Comparison of ENCODE assay signal across 18 cellular contexts in the genomic region with DNA sequence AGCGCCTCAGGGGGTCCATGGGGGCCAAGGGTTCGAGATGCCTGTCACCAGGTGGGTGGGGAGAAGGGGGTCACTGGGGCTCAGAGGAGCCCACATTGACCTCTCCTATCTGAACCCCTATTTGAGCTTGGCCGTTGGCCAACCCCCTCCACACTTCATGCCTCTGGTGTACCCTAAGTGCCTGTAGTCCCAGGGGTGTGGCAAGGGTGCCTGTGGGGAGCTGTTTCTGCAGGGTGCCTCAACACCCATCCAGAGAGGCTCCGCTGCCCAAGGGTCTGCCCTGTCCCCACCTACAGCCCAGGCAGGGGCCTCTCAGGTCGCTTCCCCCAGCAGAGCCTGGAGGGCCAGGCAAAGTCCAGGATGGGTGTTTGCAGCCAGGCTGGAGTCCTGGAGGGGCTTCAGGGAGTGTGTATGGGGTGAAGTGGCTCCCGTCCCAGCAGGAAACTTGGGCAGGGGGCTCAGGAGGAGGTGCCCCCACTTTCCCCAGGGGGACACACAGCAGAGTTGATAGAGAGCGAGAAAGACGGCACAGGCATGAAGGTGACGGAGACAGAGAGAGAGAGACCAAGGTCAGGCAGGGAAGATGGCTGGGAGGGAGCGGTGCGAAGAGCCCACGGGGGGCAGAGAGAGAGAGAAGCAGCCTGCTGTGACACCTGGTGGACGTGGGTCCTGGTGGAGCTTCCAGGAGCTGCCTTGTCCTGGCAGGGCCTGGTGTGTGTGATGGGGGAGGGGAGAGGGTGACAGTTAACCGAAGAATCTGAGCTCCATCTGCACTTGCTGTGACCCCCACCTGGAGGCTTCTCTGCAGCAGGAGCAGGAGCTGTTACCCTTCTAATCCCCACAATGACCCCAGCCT. TPM values are rescaled to one million over a fixed set of nuclear protein-coding genes. Genes with fewer than 3 reads are reported as not detected.
DNase-seq lines count a peak whose midpoint lies in the region; ATAC-seq, FAIRE-seq and TF ChIP-seq lines count a peak whose summit lies in the region.
"Had no signal": no experiment of that assay in that cellular context is flagged by ENCODE, and none has a peak within 500 bp of the region (broad histone marks: within the 10 kb centered on the region; RNA-seq: fewer than 3 reads in every experiment).

A gene with protein sequence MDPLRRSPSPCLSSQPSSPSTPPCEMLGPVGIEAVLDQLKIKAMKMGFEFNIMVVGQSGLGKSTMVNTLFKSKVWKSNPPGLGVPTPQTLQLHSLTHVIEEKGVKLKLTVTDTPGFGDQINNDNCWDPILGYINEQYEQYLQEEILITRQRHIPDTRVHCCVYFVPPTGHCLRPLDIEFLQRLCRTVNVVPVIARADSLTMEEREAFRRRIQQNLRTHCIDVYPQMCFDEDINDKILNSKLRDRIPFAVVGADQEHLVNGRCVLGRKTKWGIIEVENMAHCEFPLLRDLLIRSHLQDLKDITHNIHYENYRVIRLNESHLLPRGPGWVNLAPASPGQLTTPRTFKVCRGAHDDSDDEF (minus strand): TSS at position 719 of the 856 bp plus-strand sequence. CDS start 700 bp downstream, at position 19.

- no TSS peak for BruUV-seq in HCT116 (replicated peaks; lab: Mats Ljungman, UMichigan)

- no peak for FAIRE-seq in pancreas (lab: Jason Lieb, UNC)
- FAIRE-seq: GM12891 had no signal

- no peak for TF ChIP-seq CTCF in HCT116 (IDR thresholded peaks at IDR 0.05 in 2 of 3, conservative IDR thresholded peaks at IDR 0.05 in 1 of 3; ENCODE audit: borderline replicate concordance in 1 of 3, insufficient read depth in 1 of 3, low read depth in 2 of 3, low read length in 2 of 3)
- TF ChIP-seq CTCF in WTC11 (IDR thresholded peaks at IDR 0.05): no peak
- TF ChIP-seq CTCF in pancreas (IDR thresholded peaks at IDR 0.05): no peak
- no peak for TF ChIP-seq CTCF in chondrocyte (IDR thresholded peaks at IDR 0.05)

- no peak for TF ChIP-seq POLR2A in HCT116 (IDR thresholded peaks at IDR 0.05; ENCODE audit: borderline replicate concordance, extremely low read depth, insufficient read depth, insufficient read length)

- H3K4me3 Mint-ChIP-seq in WTC11 (no peak within 1 kb of the TSS), chondrocyte (ENCODE audit: unreplicated experiment) (no peak within 1 kb of the TSS)
- H3K4me3 Mint-ChIP-seq: activated T-cell treated with anti-CD3 and anti-CD28 coated beads, Interleukin-2, amount 50 U/mL, for 4 hours had no signal

- H3K27me3 Mint-ChIP-seq in WTC11 (ENCODE audit: low read depth): no peaks in the 10 kb centered on the region; the same call in 1 of the 2 replicates
- H3K27me3 Mint-ChIP-seq in chondrocyte (ENCODE audit: low read depth): no peaks in the 10 kb centered on the region

- H3K27ac ChIP-seq in HCT116 (ENCODE audit: low read depth, low read length) (no peak within 1 kb of the TSS), pancreas (no peak within 1 kb of the TSS)
- H3K27ac ChIP-seq: SJCRH30 had no signal

- H3K27ac Mint-ChIP-seq in WTC11: no peak within 1 kb of the TSS; the same call in 1 of the 2 replicates
- no peak within 1 kb of the TSS for H3K27ac Mint-ChIP-seq in chondrocyte (ENCODE audit: unreplicated experiment)

- intact Hi-C loops in HCT116 (cut with micrococcal nuclease) (no loop called here), pancreas (cut with DNase I) (no loop called here)

- H3K9me3 ChIP-seq in HCT116 (ENCODE audit: control insufficient read depth in 1 of 2, insufficient read depth in 1 of 2, low read depth in 1 of 2, low read length in 2 of 2) (no peaks in the 10 kb centered on the region), pancreas (no peaks in the 10 kb centered on the region)
- H3K9me3 ChIP-seq: SJCRH30 had no signal

- CTCF ChIA-PET in HCT116 (lab: Charles Lee): no interaction called here
- CTCF ChIA-PET in WTC11 (lab: Charles Lee): interaction anchor here (0.9 to 1.3 kb wide), 5 partner anchors 12 to 105 kb away, joined by 3 to 6 read pairs (median 3); a partner anchor contains a TSS

- H3K4me1 ChIP-seq in HCT116 (ENCODE audit: control insufficient read depth in 1 of 2, insufficient read depth in 2 of 2, low read length in 2 of 2) (peaks cover 5 to 7% of the 10 kb centered on the region in 2 experiments), pancreas (peaks cover 3 to 8% (median 5%) of the 10 kb centered on the region in 3 donors)

- H3K36me3 ChIP-seq in HCT116 (ENCODE audit: control insufficient read depth in 1 of 2, insufficient read depth in 2 of 2, low read length in 2 of 2): no peaks in the 10 kb centered on the region
- no peaks in the 10 kb centered on the region for H3K36me3 ChIP-seq in pancreas
- H3K36me3 ChIP-seq: SJCRH30 had no signal

- peak; percentile 5 for DNase-seq in COLO668 (lab: John Stamatoyannopoulos, UW; ENCODE audit: unreplicated experiment)
- DNase-seq in HCT116 (ENCODE audit: low read depth, low spot score): no peak
- no peak for DNase-seq in WTC11 (ENCODE audit: low spot score)
- DNase-seq in pancreas: peak in 1 of 6 donors; percentile 69
- no peak for DNase-seq in chondrocyte (ENCODE audit: low spot score)
- DNase-seq in NCI-H2107 treated with DMSO at 0.1 percent for 48 hours (lab: John Stamatoyannopoulos, UW; ENCODE audit: unreplicated experiment): no peak
- DNase-seq in stimulated activated CD4-positive, alpha-beta T cell treated with anti-CD3 and anti-CD28 coated beads, Interleukin-2, amount 100 ng/mL, for 48 hours: no peak
- DNase-seq: activated CD4-positive, alpha-beta T cell treated with anti-CD3 and anti-CD28 coated beads, Interleukin-2, amount 50 U/mL, for 4 hours; activated T-cell treated with anti-CD3 and anti-CD28 coated beads, Interleukin-2, amount 50 U/mL, for 4 hours; central memory CD4-positive, alpha-beta T cell; foreskin fibroblast; NCI-H2107; SJCRH30 had no signal

- H2AFZ ChIP-seq in HCT116 (ENCODE audit: low read depth, low read length, poor library complexity, severe bottlenecking): no peak within 1 kb of the TSS

- RAD21 ChIA-PET in HCT116 (lab: Charles Lee; ENCODE audit: low non-redundant PET in 1 of 2, low total read pairs in 2 of 2, uncharacterized antibody in 2 of 2, unreplicated experiment in 2 of 2): no interaction called here

- H3K36me3 Mint-ChIP-seq in WTC11: no peaks in the 10 kb centered on the region
- H3K36me3 Mint-ChIP-seq in chondrocyte (ENCODE audit: low read depth): no peaks in the 10 kb centered on the region

- TF ChIP-seq RAD21 in HCT116 (IDR thresholded peaks at IDR 0.05; ENCODE audit: low read depth): no peak

- H3K4me3 ChIP-seq in HCT116 (replicated peaks in 1 of 2; ENCODE audit: low read depth in 1 of 2, low read length in 2 of 2) (no peak within 1 kb of the TSS), pancreas (no peak within 1 kb of the TSS)
- H3K4me3 ChIP-seq: SJCRH30 had no signal

- ATAC-seq in HCT116 (peak; percentile 26; the same call in 1 of the 2 replicates), WTC11 (peak; percentile 52), pancreas (peak in 3 of 4 donors; percentile 29 to 40 (median 35))
- ATAC-seq: activated T-cell treated with anti-CD3 and anti-CD28 coated beads, Interleukin-2, amount 50 U/mL, for 4 hours had no signal

- H3K4me1 Mint-ChIP-seq in WTC11 (peaks cover 14% of the 10 kb centered on the region), chondrocyte (ENCODE audit: low read depth) (no peaks in the 10 kb centered on the region)

- no peak within 1 kb of the TSS for H3K4me2 ChIP-seq in HCT116 (ENCODE audit: low read length)

- H3K27me3 ChIP-seq in HCT116 (ENCODE audit: insufficient read depth, low read length) (no peaks in the 10 kb centered on the region), pancreas (no peaks in the 10 kb centered on the region)
- H3K27me3 ChIP-seq: SJCRH30 had no signal

- no peaks in the 10 kb centered on the region for H3K79me2 ChIP-seq in HCT116 (ENCODE audit: insufficient read depth, low read length)

- POLR2A ChIA-PET in HCT116 (lab: Charles Lee): no interaction called here
- POLR2A ChIA-PET in WTC11 (lab: Charles Lee): interaction anchor here (0.7 to 1.7 kb wide), 2 partner anchors 13 to 15 kb away, joined by 3 to 7 read pairs; a partner anchor contains a TSS

- no peak within 1 kb of the TSS for H3K9ac ChIP-seq in HCT116 (ENCODE audit: low read length)

- no peaks in the 10 kb centered on the region for H4K20me1 ChIP-seq in HCT116 (ENCODE audit: insufficient read depth)

- H3K9me3 Mint-ChIP-seq in WTC11: no peaks in the 10 kb centered on the region
- H3K9me3 Mint-ChIP-seq in chondrocyte (ENCODE audit: low read depth): no peaks in the 10 kb centered on the region
- H3K9me3 Mint-ChIP-seq: activated T-cell treated with anti-CD3 and anti-CD28 coated beads, Interleukin-2, amount 50 U/mL, for 4 hours had no signal

- WGBS in pancreas, 2 donors: 62 to 67% methylated on average over 14 of the region's 14 CpGs

- H3K9me2 ChIP-seq in HCT116 (ENCODE audit: insufficient read depth): no peaks in the 10 kb centered on the region

TF ChIP-seq in HCT116, 20 proteins besides CTCF, POLR2A, EP300 and RAD21:
- TF ChIP-seq SIN3A (IDR thresholded peaks at IDR 0.05; ENCODE audit: low read depth): no peak
- no peak for TF ChIP-seq CBX3 (IDR thresholded peaks at IDR 0.05; ENCODE audit: low read depth)

TF ChIP-seq in WTC11, 78 proteins besides CTCF, POLR2A, EP300 and RAD21 (continues in another document):
- TF ChIP-seq, protein P1, sequence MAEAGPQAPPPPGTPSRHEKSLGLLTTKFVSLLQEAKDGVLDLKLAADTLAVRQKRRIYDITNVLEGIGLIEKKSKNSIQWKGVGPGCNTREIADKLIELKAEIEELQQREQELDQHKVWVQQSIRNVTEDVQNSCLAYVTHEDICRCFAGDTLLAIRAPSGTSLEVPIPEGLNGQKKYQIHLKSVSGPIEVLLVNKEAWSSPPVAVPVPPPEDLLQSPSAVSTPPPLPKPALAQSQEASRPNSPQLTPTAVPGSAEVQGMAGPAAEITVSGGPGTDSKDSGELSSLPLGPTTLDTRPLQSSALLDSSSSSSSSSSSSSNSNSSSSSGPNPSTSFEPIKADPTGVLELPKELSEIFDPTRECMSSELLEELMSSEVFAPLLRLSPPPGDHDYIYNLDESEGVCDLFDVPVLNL (CRISPR knock-in tag; IDR thresholded peaks at IDR 0.05; ENCODE audit: borderline replicate concordance, low read depth): no peak
- TF ChIP-seq, protein P2, sequence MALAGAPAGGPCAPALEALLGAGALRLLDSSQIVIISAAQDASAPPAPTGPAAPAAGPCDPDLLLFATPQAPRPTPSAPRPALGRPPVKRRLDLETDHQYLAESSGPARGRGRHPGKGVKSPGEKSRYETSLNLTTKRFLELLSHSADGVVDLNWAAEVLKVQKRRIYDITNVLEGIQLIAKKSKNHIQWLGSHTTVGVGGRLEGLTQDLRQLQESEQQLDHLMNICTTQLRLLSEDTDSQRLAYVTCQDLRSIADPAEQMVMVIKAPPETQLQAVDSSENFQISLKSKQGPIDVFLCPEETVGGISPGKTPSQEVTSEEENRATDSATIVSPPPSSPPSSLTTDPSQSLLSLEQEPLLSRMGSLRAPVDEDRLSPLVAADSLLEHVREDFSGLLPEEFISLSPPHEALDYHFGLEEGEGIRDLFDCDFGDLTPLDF (CRISPR knock-in tag; IDR thresholded peaks at IDR 0.05): no peak

RNA-seq across cellular contexts. Expression of the gene that starts here (rescaled TPM):
- total RNA-seq in HCT116 (2021; ENCODE audit: unreplicated experiment) (not detected), WTC11 (2021) (not detected in 3 replicates), pancreas (not detected), chondrocyte (not detected in 3 replicates)
- 0.10 TPM in 1 of 2 replicates, not detected in the other for polyA plus RNA-seq in HCT116 (2012)
- 1 to 10 TPM in 1 of 2 donors, not detected in 1; 1.4 TPM for polyA plus RNA-seq in pancreas
- total RNA-seq: activated T-cell treated with anti-CD3 and anti-CD28 coated beads, Interleukin-2, amount 50 U/mL, for 4 hours; G401; lower leg skin; pulmonary artery endothelial cell; SJCRH30; subcutaneous adipose tissue had no signal

Comparison
In these comparisons a context has a peak if more than half of its experiments do, and no peak if none do; other contexts are left out.
1. Peak in ATAC-seq in HCT116; RNA of the gene not detected or under 1 TPM.
2. Peak in ATAC-seq in WTC11; RNA of the gene not detected or under 1 TPM.